Comparison of ENCODE assay signal across 27 cellular contexts in genomic region chr14:106620368-106620767, GRCh38.
"Had no signal": no experiment of that assay in that cellular context is flagged by ENCODE, and none has a peak within 500 bp of the region (broad histone marks: within the 10 kb centered on the region; RNA-seq: fewer than 3 reads in every experiment).

No MANE protein-coding gene starts in this region.

- H3K4me2 ChIP-seq: smooth muscle cell had no signal

- DNase-seq: naive thymus-derived CD8-positive, alpha-beta T cell; nephron progenitor cell; nucleus accumbens; pancreas; posterior cingulate gyrus; psoas muscle; right cardiac atrium; spleen; stimulated activated CD4-positive, alpha-beta T cell treated with anti-CD3 and anti-CD28 coated beads, Interleukin-12 subunit alpha, Interleukin-12 subunit beta, amount 100 ng/mL, for 4 hours; stimulated activated CD4-positive, alpha-beta T cell treated with anti-CD3 and anti-CD28 coated beads, Interleukin-1b, Interleukin-23, amount 100 ng/mL, for 48 hours; stimulated activated CD4-positive, alpha-beta T cell treated with anti-CD3 and anti-CD28 coated beads, Interleukin-4, amount 100 ng/mL, for 24 hours; stimulated activated naive B cell treated with anti-CD40 and anti-IgM and Interleukin-4, amounts not matched to agents 10 μg/mL and 1 μg/mL and 100 μg/mL, for 72 hours; stimulated activated naive CD4-positive, alpha-beta T cell treated with Interleukin-2 at 50 U/mL for 16 hours; stomach; thyroid gland; trophoblast cell; upper lobe of left lung had no signal

- H3K9me3 ChIP-seq: neutrophil, pancreas, psoas muscle, spleen, stomach, thoracic aorta, thyroid gland, tibial nerve, upper lobe of left lung, vagina had no signal

- H3K36me3 ChIP-seq: neutrophil, pancreas, spleen, stomach, thoracic aorta, thyroid gland, tibial nerve, upper lobe of left lung, vagina had no signal

- H3K4me1 ChIP-seq: pancreas, psoas muscle, stomach, thyroid gland, tibial nerve, upper lobe of left lung, vagina had no signal

- H3K27me3 ChIP-seq: neutrophil, thyroid gland, tibial nerve, upper lobe of left lung, vagina had no signal

- H3K4me3 ChIP-seq: pancreas, psoas muscle, skin epidermis, smooth muscle cell, spleen, stomach, thoracic aorta, thyroid gland, tibial nerve, upper lobe of left lung, vagina had no signal

- ATAC-seq: naive thymus-derived CD8-positive, alpha-beta T cell; natural killer cell treated with Interleukin-12 subunit alpha and Interleukin-12 subunit beta and Interleukin-15 and Interleukin-18, amount 100 ng/mL, for 72 hours; pancreas; psoas muscle; right cardiac atrium; sciatic nerve; stimulated activated effector memory CD8-positive, alpha-beta T cell treated with anti-CD3 and anti-CD28 coated beads, Interleukin-12 subunit alpha, Interleukin-12 subunit beta, amount 100 ng/mL, for 72 hours; stimulated activated naive B cell treated with anti-CD40 and anti-IgM and Interleukin-4, amounts not matched to agents 10 μg/mL and 1 μg/mL and 100 μg/mL, for 72 hours had no signal

- FAIRE-seq: pancreas, urothelium cell line had no signal

- H3K27ac ChIP-seq: pancreas, psoas muscle, skin epidermis, stomach, thoracic aorta, thyroid gland, tibial nerve, upper lobe of left lung, vagina had no signal
